22 cellular contexts compared by ENCODE assay signal in the genomic region with DNA sequence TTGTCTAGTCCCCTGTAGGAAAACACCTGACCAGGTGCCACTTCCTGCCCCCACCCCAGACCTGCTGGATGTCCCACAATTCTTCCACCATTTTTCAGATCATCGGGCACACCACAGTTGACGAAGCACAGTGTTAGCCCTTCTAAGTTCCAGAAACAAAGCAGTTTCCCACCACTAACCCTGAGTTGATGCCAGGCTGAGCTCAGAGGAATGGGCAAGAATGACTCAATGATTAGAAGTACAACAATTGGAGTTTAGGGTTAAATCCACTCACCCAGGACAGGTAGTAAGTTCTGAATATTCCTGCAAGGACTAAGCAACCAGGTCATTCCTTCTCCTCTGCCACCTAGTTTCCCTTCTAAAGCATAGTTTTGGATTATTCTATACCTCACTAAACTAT.
"Had no signal": no experiment of that assay in that cellular context is flagged by ENCODE, and none has a peak within 500 bp of the region (broad histone marks: within the 10 kb centered on the region; RNA-seq: fewer than 3 reads in every experiment).

No MANE protein-coding gene starts in this region.

- DNase-seq: KBM-7, MV-4-11, NCI-H1048, NCI-H1105, NCI-H1417, NCI-H1436 treated with DMSO at 0.1 percent for 48 hours, NCI-H1694 treated with DMSO at 0.1 percent for 48 hours, NCI-H1930, NCI-H2081, NCI-H2107, NCI-H2171, NCI-H226, NCI-H446, NCI-H510A, NCI-H524 treated with DMSO at 0.1 percent for 48 hours, NCI-H69, NCI-H774, Right ventricle myocardium superior, RPMI8226, SIG-M5 had no signal

- H3K4me3 ChIP-seq: SJSA1, SK-N-MC had no signal

- H3K27ac ChIP-seq: SJSA1, SK-N-MC had no signal

- H3K27me3 ChIP-seq: SJSA1 had no signal

- H3K9me3 ChIP-seq: SJSA1 had no signal

- H3K36me3 ChIP-seq: SJSA1 had no signal

- H3K4me1 ChIP-seq: SJSA1 had no signal
